18 cellular contexts compared by ENCODE assay signal in genomic region chr3:189632238-189632637, GRCh38. TPM values are rescaled to one million over a fixed set of nuclear protein-coding genes. Genes with fewer than 3 reads are reported as not detected.
A peak's percentile ranks its signal among the peaks of the same experiment; 100 is the strongest.
DNase-seq lines count a peak whose midpoint lies in the region; ATAC-seq and TF ChIP-seq lines count a peak whose summit lies in the region.
"Had no signal": no experiment of that assay in that cellular context is flagged by ENCODE, and none has a peak within 500 bp of the region (broad histone marks: within the 10 kb centered on the region; RNA-seq: fewer than 3 reads in every experiment).

No MANE protein-coding gene starts in this region.

- intact Hi-C loops in activated CD4-positive, alpha-beta T cell treated with anti-CD3 and anti-CD28 coated beads for 36 hours (cut with DNase I, micrococcal nuclease) = no loop called here
- intact Hi-C loops in right cardiac atrium (cut with DNase I) = no loop called here

- no peaks in the 10 kb centered on the region for H3K9me3 ChIP-seq in right cardiac atrium (ENCODE audit: control insufficient read depth, low read length)
- H3K9me3 ChIP-seq: spleen had no signal

- peaks cover 18% of the 10 kb centered on the region for H3K4me1 Mint-ChIP-seq in activated CD4-positive, alpha-beta T cell treated with anti-CD3 and anti-CD28 coated beads for 36 hours
- peaks cover 21% of the 10 kb centered on the region for H3K4me1 Mint-ChIP-seq in stimulated activated naive CD8-positive, alpha-beta T cell treated with anti-CD3 and anti-CD28 coated beads, Interleukin-15, amount 100 ng/mL, for 72 hours

- TF ChIP-seq POLR2A in Raji (IDR thresholded peaks at IDR 0.05; ENCODE audit: insufficient read depth, low read depth, low read length) = peak; percentile 59

- no peaks in the 10 kb centered on the region for H3K27me3 Mint-ChIP-seq in activated CD4-positive, alpha-beta T cell treated with anti-CD3 and anti-CD28 coated beads for 36 hours
- H3K27me3 Mint-ChIP-seq in stimulated activated naive CD8-positive, alpha-beta T cell treated with anti-CD3 and anti-CD28 coated beads, Interleukin-15, amount 100 ng/mL, for 72 hours = no peaks in the 10 kb centered on the region

- H3K27me3 ChIP-seq in right cardiac atrium (ENCODE audit: control insufficient read depth, insufficient read depth) = no peaks in the 10 kb centered on the region
- H3K27me3 ChIP-seq: brain microvascular endothelial cell, spleen had no signal

- H3K4me1 ChIP-seq in right cardiac atrium (ENCODE audit: control insufficient read depth, insufficient read depth, low read length) = peaks cover 1% of the 10 kb centered on the region

- H3K27ac ChIP-seq in right cardiac atrium (ENCODE audit: low read length) = no peak overlapping the region
- H3K27ac ChIP-seq: brain microvascular endothelial cell, spleen had no signal

- ATAC-seq in activated CD4-positive, alpha-beta T cell treated with anti-CD3 and anti-CD28 coated beads for 36 hours = no peak
- ATAC-seq in HG02870 (IDR thresholded peaks at IDR 0.05; ENCODE audit: unreplicated experiment) (peak; percentile 51), GM18498 (IDR thresholded peaks at IDR 0.05; ENCODE audit: unreplicated experiment) (no peak), right cardiac atrium (no peak)
- no peak for ATAC-seq in stimulated activated naive CD8-positive, alpha-beta T cell treated with anti-CD3 and anti-CD28 coated beads, Interleukin-15, amount 100 ng/mL, for 72 hours
- ATAC-seq: activated naive CD4-positive, alpha-beta T cell treated with anti-CD3 and anti-CD28 coated beads, Interleukin-2, amount 50 U/mL, for 72 hours; esophagus mucosa had no signal

- no peak overlapping the region for H3K4me3 Mint-ChIP-seq in activated CD4-positive, alpha-beta T cell treated with anti-CD3 and anti-CD28 coated beads for 36 hours
- H3K4me3 Mint-ChIP-seq in stimulated activated naive CD8-positive, alpha-beta T cell treated with anti-CD3 and anti-CD28 coated beads, Interleukin-15, amount 100 ng/mL, for 72 hours = peak overlapping the region; percentile 1 to 20

- no peak for DNase-seq in activated CD4-positive, alpha-beta T cell treated with anti-CD3 and anti-CD28 coated beads for 36 hours
- no peak for DNase-seq in activated CD4-positive, alpha-beta T cell treated with anti-CD3 and anti-CD28 coated beads, Interleukin-2, amount 50 U/mL, for 1 hour
- DNase-seq in stimulated activated naive CD8-positive, alpha-beta T cell treated with anti-CD3 and anti-CD28 coated beads, Interleukin-15, amount 100 ng/mL, for 72 hours = no peak
- no peak for DNase-seq in NCI-H146 treated with DMSO at 0.1 percent for 48 hours (lab: John Stamatoyannopoulos, UW; ENCODE audit: unreplicated experiment)
- no peak for DNase-seq in right cardiac atrium
- DNase-seq: 8988T; activated CD8-positive, alpha-beta memory T cell treated with anti-CD3 and anti-CD28 coated beads, Interleukin-2, amount 50 U/mL, for 4 hours; brain microvascular endothelial cell; HCEC 1CT; islet precursor cell; NCI-H2029; NCI-H524; spleen had no signal

- POLR2A ChIA-PET in activated CD4-positive, alpha-beta T cell treated with anti-CD3 and anti-CD28 coated beads for 36 hours (lab: Charles Lee) = no interaction called here

- 55% methylated on average over 5 of the region's 5 CpGs for WGBS in right cardiac atrium

- no peaks in the 10 kb centered on the region for H3K9me3 Mint-ChIP-seq in activated CD4-positive, alpha-beta T cell treated with anti-CD3 and anti-CD28 coated beads for 36 hours (ENCODE audit: low read depth)
- no peaks in the 10 kb centered on the region for H3K9me3 Mint-ChIP-seq in stimulated activated naive CD8-positive, alpha-beta T cell treated with anti-CD3 and anti-CD28 coated beads, Interleukin-15, amount 100 ng/mL, for 72 hours

- H3K4me3 ChIP-seq in right cardiac atrium (ENCODE audit: low read length) = no peak overlapping the region
- H3K4me3 ChIP-seq: spleen had no signal

- CTCF ChIA-PET in activated CD4-positive, alpha-beta T cell treated with anti-CD3 and anti-CD28 coated beads for 36 hours (lab: Charles Lee) = interaction anchor here (1.0 to 1.8 kb wide), 3 partner anchors 8 to 101 kb away, joined by 3 to 4 read pairs (median 4); no protein-coding TSS in a partner anchor

- peak overlapping the region; percentile 20 for H3K27ac Mint-ChIP-seq in activated CD4-positive, alpha-beta T cell treated with anti-CD3 and anti-CD28 coated beads for 36 hours
- H3K27ac Mint-ChIP-seq in stimulated activated naive CD8-positive, alpha-beta T cell treated with anti-CD3 and anti-CD28 coated beads, Interleukin-15, amount 100 ng/mL, for 72 hours = peak overlapping the region in 1 of 2 donors; percentile 81
- H3K27ac Mint-ChIP-seq: activated naive CD4-positive, alpha-beta T cell treated with anti-CD3 and anti-CD28 coated beads, Interleukin-2, amount 50 U/mL, for 72 hours had no signal

- no peaks in the 10 kb centered on the region for H3K36me3 Mint-ChIP-seq in activated CD4-positive, alpha-beta T cell treated with anti-CD3 and anti-CD28 coated beads for 36 hours (ENCODE audit: low read depth)
- H3K36me3 Mint-ChIP-seq: activated naive CD4-positive, alpha-beta T cell treated with anti-CD3 and anti-CD28 coated beads, Interleukin-2, amount 50 U/mL, for 72 hours had no signal

RNA-seq across cellular contexts. Expression of gene TP63, which starts 1.0 kb away (rescaled TPM):
- total RNA-seq in activated CD4-positive, alpha-beta T cell treated with anti-CD3 and anti-CD28 coated beads for 36 hours = under 1 TPM; 0.33 to 0.46 TPM
- under 1 TPM; 0.31 to 0.71 (median 0.57) TPM for total RNA-seq in right cardiac atrium
- 0.25 TPM for polyA plus RNA-seq in right cardiac atrium
